ENCODE assay signal across 29 cellular contexts in the genomic region with DNA sequence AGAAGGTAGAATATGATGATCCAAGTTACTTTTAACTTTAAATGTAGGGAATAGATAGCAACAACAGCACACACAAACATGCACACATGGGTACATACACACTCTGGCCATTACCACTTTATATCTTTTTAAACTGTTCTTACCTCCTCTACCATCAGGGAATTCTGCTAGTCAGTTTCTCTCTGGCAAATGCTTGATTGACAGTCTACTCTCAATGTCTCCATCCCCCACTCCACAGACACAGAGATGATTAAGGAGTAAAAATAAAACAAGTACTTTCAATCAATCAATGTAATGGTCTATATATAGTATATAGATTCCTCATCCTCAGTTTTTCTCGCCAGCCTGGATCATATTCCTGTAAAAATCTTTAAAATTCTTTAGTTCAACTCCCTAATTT.
"Had no signal": no experiment of that assay in that cellular context is flagged by ENCODE, and none has a peak within 500 bp of the region (broad histone marks: within the 10 kb centered on the region; RNA-seq: fewer than 3 reads in every experiment).

No MANE protein-coding gene starts in this region.

- H3K4me3 ChIP-seq: left lung, lower lobe of right lung, mucosa of descending colon, psoas muscle, right lobe of liver, smooth muscle cell, tibial nerve, uterus had no signal

- ATAC-seq: left colon; left lung; lower lobe of right lung; mucosa of descending colon; naive thymus-derived CD4-positive, alpha-beta T cell; natural killer cell treated with Interleukin-12 subunit alpha and Interleukin-12 subunit beta and Interleukin-15 and Interleukin-18, amount 100 ng/mL, for 72 hours; psoas muscle; right lobe of liver; stimulated activated memory B cell treated with anti-CD40 and anti-IgM and Interleukin-4, amounts not matched to agents 10 μg/mL and 1 μg/mL and 100 μg/mL, for 72 hours; stimulated activated naive CD8-positive, alpha-beta T cell treated with anti-CD3 and anti-CD28 coated beads, Interleukin-15, amount 100 ng/mL, for 72 hours had no signal

- H3K27ac Mint-ChIP-seq: immature natural killer cell; stimulated activated memory B cell treated with anti-CD40 and anti-IgM and Interleukin-4, amounts not matched to agents 10 μg/mL and 1 μg/mL and 100 μg/mL, for 72 hours; stimulated activated naive CD8-positive, alpha-beta T cell treated with anti-CD3 and anti-CD28 coated beads, Interleukin-15, amount 100 ng/mL, for 72 hours had no signal

- H3K9me3 ChIP-seq: left lung, lower lobe of right lung, mucosa of descending colon, psoas muscle, right lobe of liver, tibial nerve, uterus had no signal

- H3K36me3 Mint-ChIP-seq: natural killer cell treated with Interleukin-12 subunit alpha and Interleukin-12 subunit beta and Interleukin-15 and Interleukin-18, amount 100 ng/mL, for 72 hours had no signal

- H3K9ac ChIP-seq: parathyroid adenoma had no signal

- H3K27ac ChIP-seq: left lung, lower lobe of right lung, parathyroid adenoma, psoas muscle, right lobe of liver, tibial nerve, uterus had no signal

- H3K4me3 Mint-ChIP-seq: immature natural killer cell; naive thymus-derived CD4-positive, alpha-beta T cell; natural killer cell treated with Interleukin-12 subunit alpha and Interleukin-12 subunit beta and Interleukin-15 and Interleukin-18, amount 100 ng/mL, for 72 hours; neural crest cell; stimulated activated memory B cell treated with anti-CD40 and anti-IgM and Interleukin-4, amounts not matched to agents 10 μg/mL and 1 μg/mL and 100 μg/mL, for 72 hours; stimulated activated naive CD8-positive, alpha-beta T cell treated with anti-CD3 and anti-CD28 coated beads, Interleukin-15, amount 100 ng/mL, for 72 hours; type B pancreatic cell had no signal

- H3K27me3 Mint-ChIP-seq: naive thymus-derived CD4-positive, alpha-beta T cell; natural killer cell treated with Interleukin-12 subunit alpha and Interleukin-12 subunit beta and Interleukin-15 and Interleukin-18, amount 100 ng/mL, for 72 hours; stimulated activated memory B cell treated with anti-CD40 and anti-IgM and Interleukin-4, amounts not matched to agents 10 μg/mL and 1 μg/mL and 100 μg/mL, for 72 hours; stimulated activated naive CD8-positive, alpha-beta T cell treated with anti-CD3 and anti-CD28 coated beads, Interleukin-15, amount 100 ng/mL, for 72 hours; type B pancreatic cell had no signal

- H3K4me1 ChIP-seq: left lung, parathyroid adenoma, psoas muscle, tibial nerve, uterus had no signal

- H3K27me3 ChIP-seq: left lung, right lobe of liver, tibial nerve, uterus had no signal

- H3K36me3 ChIP-seq: left lung, lower lobe of right lung, right lobe of liver, uterus had no signal

- DNase-seq: hippocampal formation; immature natural killer cell; kidney; left colon; left lung; lower lobe of right lung; mammary epithelial cell; mesenchymal stem cell; midbrain; mucosa of descending colon; naive thymus-derived CD4-positive, alpha-beta T cell; nucleus accumbens; psoas muscle; right lobe of liver; stimulated activated CD4-positive, alpha-beta T cell treated with anti-CD3 and anti-CD28 coated beads, Interleukin-1b, Interleukin-23, amount 100 ng/mL, for 48 hours; stimulated activated CD4-positive, alpha-beta T cell treated with anti-CD3 and anti-CD28 coated beads, Interleukin-2, amount 100 ng/mL, for 48 hours; stimulated activated CD4-positive, alpha-beta T cell treated with anti-CD3 and anti-CD28 coated beads, Interleukin-4, amount 100 ng/mL, for 4 hours; stimulated activated CD8-positive, alpha-beta memory T cell treated with anti-CD3 and anti-CD28 coated beads, Interleukin-4, amount 100 ng/mL, for 48 hours; stimulated activated naive CD4-positive, alpha-beta T cell treated with Interleukin-2 at 50 U/mL for 16 hours; stimulated activated naive CD8-positive, alpha-beta T cell treated with anti-CD3 and anti-CD28 coated beads, Interleukin-15, amount 100 ng/mL, for 72 hours; substantia nigra had no signal

- H3K9me3 Mint-ChIP-seq: immature natural killer cell; naive thymus-derived CD4-positive, alpha-beta T cell; natural killer cell treated with Interleukin-12 subunit alpha and Interleukin-12 subunit beta and Interleukin-15 and Interleukin-18, amount 100 ng/mL, for 72 hours; neural crest cell; stimulated activated memory B cell treated with anti-CD40 and anti-IgM and Interleukin-4, amounts not matched to agents 10 μg/mL and 1 μg/mL and 100 μg/mL, for 72 hours; stimulated activated naive CD8-positive, alpha-beta T cell treated with anti-CD3 and anti-CD28 coated beads, Interleukin-15, amount 100 ng/mL, for 72 hours; type B pancreatic cell had no signal
